Comparison of ENCODE assay signal across 1 cellular context in the genomic region with DNA sequence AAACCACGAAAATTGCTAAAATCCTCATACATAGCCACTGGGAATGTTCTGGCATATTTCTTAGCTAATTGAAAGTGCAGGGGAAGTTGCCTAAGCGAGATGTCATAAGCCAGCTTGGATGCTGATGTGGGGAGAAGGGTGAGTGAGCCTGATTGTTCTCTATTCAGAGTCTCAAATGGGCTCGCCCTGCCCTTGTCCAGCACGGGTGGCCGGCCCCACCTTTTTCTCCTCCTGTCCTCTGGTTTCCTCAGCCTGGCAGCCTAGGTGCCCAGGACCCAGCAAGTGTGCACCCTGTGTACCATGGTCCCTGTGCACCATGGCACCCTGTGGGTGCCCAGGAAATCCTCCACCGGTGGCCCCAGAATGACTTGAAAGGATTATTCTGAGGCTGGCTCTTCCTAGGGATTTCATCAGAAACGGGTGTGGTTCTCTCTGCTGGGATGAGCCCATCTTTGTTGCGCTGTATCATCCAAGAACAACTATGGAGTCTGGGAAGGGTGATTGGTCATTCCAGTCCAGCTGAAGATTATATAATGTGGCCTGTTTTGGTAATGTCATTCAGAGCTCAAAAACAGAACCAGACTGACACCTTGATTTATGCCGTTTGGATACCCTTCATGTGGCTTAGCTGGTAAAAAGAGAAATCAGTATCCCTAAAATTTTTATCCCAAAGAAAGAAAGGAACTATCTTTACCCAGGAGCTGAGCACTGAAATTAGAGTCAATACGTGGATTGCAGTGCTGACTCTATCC.
TF ChIP-seq lines count a peak whose summit lies in the region.

No MANE protein-coding gene starts in this region.

TF ChIP-seq in IMR-90, 13 proteins besides CTCF, POLR2A, EP300 and RAD21 (continued from another document):
- no peak for TF ChIP-seq BHLHE40 (IDR thresholded peaks at IDR 0.05; ENCODE audit: low read depth, low read length)
- TF ChIP-seq MXI1 (IDR thresholded peaks at IDR 0.05; ENCODE audit: borderline replicate concordance, low read depth, low read length), result no peak
- TF ChIP-seq CHD1 (IDR thresholded peaks at IDR 0.05; ENCODE audit: low read depth, low read length), result no peak
- no peak for TF ChIP-seq SMC3 (IDR thresholded peaks at IDR 0.05; ENCODE audit: low read depth, low read length)
- TF ChIP-seq, protein P1, sequence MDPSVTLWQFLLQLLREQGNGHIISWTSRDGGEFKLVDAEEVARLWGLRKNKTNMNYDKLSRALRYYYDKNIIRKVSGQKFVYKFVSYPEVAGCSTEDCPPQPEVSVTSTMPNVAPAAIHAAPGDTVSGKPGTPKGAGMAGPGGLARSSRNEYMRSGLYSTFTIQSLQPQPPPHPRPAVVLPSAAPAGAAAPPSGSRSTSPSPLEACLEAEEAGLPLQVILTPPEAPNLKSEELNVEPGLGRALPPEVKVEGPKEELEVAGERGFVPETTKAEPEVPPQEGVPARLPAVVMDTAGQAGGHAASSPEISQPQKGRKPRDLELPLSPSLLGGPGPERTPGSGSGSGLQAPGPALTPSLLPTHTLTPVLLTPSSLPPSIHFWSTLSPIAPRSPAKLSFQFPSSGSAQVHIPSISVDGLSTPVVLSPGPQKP (IDR thresholded peaks at IDR 0.05; ENCODE audit: borderline replicate concordance, low read depth, low read length), result no peak
- TF ChIP-seq, protein P2, sequence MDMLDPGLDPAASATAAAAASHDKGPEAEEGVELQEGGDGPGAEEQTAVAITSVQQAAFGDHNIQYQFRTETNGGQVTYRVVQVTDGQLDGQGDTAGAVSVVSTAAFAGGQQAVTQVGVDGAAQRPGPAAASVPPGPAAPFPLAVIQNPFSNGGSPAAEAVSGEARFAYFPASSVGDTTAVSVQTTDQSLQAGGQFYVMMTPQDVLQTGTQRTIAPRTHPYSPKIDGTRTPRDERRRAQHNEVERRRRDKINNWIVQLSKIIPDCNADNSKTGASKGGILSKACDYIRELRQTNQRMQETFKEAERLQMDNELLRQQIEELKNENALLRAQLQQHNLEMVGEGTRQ (IDR thresholded peaks at IDR 0.05; ENCODE audit: low read depth, low read length), result no peak
- no peak for TF ChIP-seq MAZ (IDR thresholded peaks at IDR 0.05; ENCODE audit: borderline replicate concordance, low read depth, low read length)
- no peak for TF ChIP-seq RFX5 (IDR thresholded peaks at IDR 0.05; ENCODE audit: low read depth, low read length)
